Comparison of ENCODE assay signal across 12 cellular contexts in genomic region chr5:135745897-135746500, GRCh38.
"Had no signal": no experiment of that assay in that cellular context is flagged by ENCODE, and none has a peak within 500 bp of the region (broad histone marks: within the 10 kb centered on the region; RNA-seq: fewer than 3 reads in every experiment).

No MANE protein-coding gene starts in this region.

- DNase-seq: activated CD4-positive, alpha-beta memory T cell treated with anti-CD3 and anti-CD28 coated beads, Interleukin-2, amount 10 ng/mL, durations not matched to agents 7 days and 5 days; activated naive CD4-positive, alpha-beta T cell treated with anti-CD3 and anti-CD28 coated beads, Interleukin-2, amount 10 ng/mL, durations not matched to agents 7 days and 5 days; activated T-cell treated with anti-CD3 and anti-CD28 coated beads, Interleukin-2, amount 50 U/mL, for 24 hours; hippocampal formation; kidney; stimulated activated CD4-positive, alpha-beta T cell treated with anti-CD3 and anti-CD28 coated beads, Interleukin-2, amount 100 ng/mL, for 48 hours had no signal

- H3K9ac ChIP-seq: parathyroid adenoma had no signal

- H3K27me3 ChIP-seq: left lung, tibial nerve had no signal

- H2AFZ ChIP-seq: parathyroid adenoma had no signal

- FAIRE-seq: endometrium, kidney had no signal

- H3K4me3 ChIP-seq: left lung, tibial nerve had no signal

- H3K4me1 ChIP-seq: left lung, parathyroid adenoma, tibial nerve had no signal

- ATAC-seq: esophagus mucosa; left lung; stimulated activated memory B cell treated with anti-CD40 and anti-IgM and Interleukin-4, amounts not matched to agents 10 μg/mL and 1 μg/mL and 100 μg/mL, for 72 hours had no signal

- H3K27ac ChIP-seq: left lung, parathyroid adenoma, tibial nerve had no signal

- H3K79me2 ChIP-seq: parathyroid adenoma had no signal

- H3K36me3 ChIP-seq: left lung, tibial nerve had no signal
